Comparison of ENCODE assay signal across 25 cellular contexts in the genomic region with DNA sequence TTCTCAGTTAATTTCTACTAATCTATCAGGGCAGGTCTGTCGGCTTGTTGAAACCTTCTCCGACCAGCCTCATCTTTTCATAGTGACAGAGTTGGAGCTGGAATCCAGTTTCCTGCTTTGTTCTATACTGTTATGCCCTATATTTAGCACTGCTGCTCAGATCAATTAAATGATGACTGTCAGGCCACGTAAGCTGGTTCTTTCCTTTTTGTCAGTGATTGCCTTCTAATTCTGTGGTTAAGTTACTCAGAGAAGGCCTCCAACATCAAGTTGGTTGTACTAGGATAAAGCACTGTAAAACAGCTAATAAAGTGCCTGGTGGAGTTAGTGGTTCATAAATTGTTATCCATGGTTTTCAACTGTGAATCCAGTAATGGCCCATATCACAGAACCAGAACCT.
"Had no signal": no experiment of that assay in that cellular context is flagged by ENCODE, and none has a peak within 500 bp of the region (broad histone marks: within the 10 kb centered on the region; RNA-seq: fewer than 3 reads in every experiment).

No MANE protein-coding gene starts in this region.

- H3K4me3 ChIP-seq: colonic mucosa, esophagus squamous epithelium, right atrium auricular region, skin epidermis, tibial nerve, vagina had no signal

- H3K9me3 ChIP-seq: colonic mucosa, vagina had no signal

- H3K27ac ChIP-seq: colonic mucosa, esophagus squamous epithelium, right atrium auricular region, tibial nerve, vagina, VCaP had no signal

- H3K27me3 Mint-ChIP-seq: activated CD8-positive, alpha-beta memory T cell treated with anti-CD3 and anti-CD28 coated beads, Interleukin-2, amount 10 ng/mL, durations not matched to agents 7 days and 5 days; activated naive CD4-positive, alpha-beta T cell treated with anti-CD3 and anti-CD28 coated beads, Interleukin-2, amount 10 ng/mL, durations not matched to agents 7 days and 5 days; memory B cell; natural killer cell treated with Interleukin-12 subunit alpha and Interleukin-12 subunit beta and Interleukin-15 and Interleukin-18, amount 100 ng/mL, for 72 hours had no signal

- ATAC-seq: activated CD8-positive, alpha-beta memory T cell treated with anti-CD3 and anti-CD28 coated beads, Interleukin-2, amount 10 ng/mL, durations not matched to agents 7 days and 5 days; left ventricle myocardium superior; natural killer cell treated with Interleukin-12 subunit alpha and Interleukin-12 subunit beta and Interleukin-15 and Interleukin-18, amount 100 ng/mL, for 72 hours had no signal

- H3K27ac Mint-ChIP-seq: activated CD8-positive, alpha-beta memory T cell treated with anti-CD3 and anti-CD28 coated beads, Interleukin-2, amount 10 ng/mL, durations not matched to agents 7 days and 5 days; activated naive CD4-positive, alpha-beta T cell treated with anti-CD3 and anti-CD28 coated beads, Interleukin-2, amount 10 ng/mL, durations not matched to agents 7 days and 5 days; activated T-helper 2 cell treated with anti-CD3 and anti-CD28 coated beads, Interferon-gamma antibody, Interleukin-2, Interleukin-4, amounts not matched to agents 10 μg/mL and 5 μg/mL and 100 μg/mL, durations not matched to agents 14 hours and 24 hours and 36 hours; memory B cell; natural killer cell treated with Interleukin-12 subunit alpha and Interleukin-12 subunit beta and Interleukin-15 and Interleukin-18, amount 100 ng/mL, for 72 hours had no signal

- H3K4me3 Mint-ChIP-seq: activated CD8-positive, alpha-beta memory T cell treated with anti-CD3 and anti-CD28 coated beads, Interleukin-2, amount 10 ng/mL, durations not matched to agents 7 days and 5 days; activated naive CD4-positive, alpha-beta T cell treated with anti-CD3 and anti-CD28 coated beads, Interleukin-2, amount 10 ng/mL, durations not matched to agents 7 days and 5 days; memory B cell; natural killer cell treated with Interleukin-12 subunit alpha and Interleukin-12 subunit beta and Interleukin-15 and Interleukin-18, amount 100 ng/mL, for 72 hours had no signal

- DNase-seq: activated CD4-positive, alpha-beta T cell treated with anti-CD3 and anti-CD28 coated beads for 1 hour; activated CD4-positive, alpha-beta T cell treated with anti-CD3 and anti-CD28 coated beads, Interleukin-2, amount 50 U/mL, for 48 hours; activated CD8-positive, alpha-beta memory T cell treated with anti-CD3 and anti-CD28 coated beads, Interleukin-2, amount 10 ng/mL, durations not matched to agents 7 days and 5 days; activated naive CD4-positive, alpha-beta T cell treated with anti-CD3 and anti-CD28 coated beads, Interleukin-2, amount 10 ng/mL, durations not matched to agents 7 days and 5 days; activated T-cell treated with anti-CD3 and anti-CD28 coated beads, Interleukin-2, amount 50 U/mL, for 1 hour; central memory CD4-positive, alpha-beta T cell; colonic mucosa; effector CD4-positive, alpha-beta T cell; esophagus squamous epithelium; foreskin fibroblast; kidney glomerular epithelial cell; left ventricle myocardium superior; posterior cingulate gyrus; stimulated activated CD4-positive, alpha-beta T cell treated with anti-CD3 and anti-CD28 coated beads, Interleukin-4, amount 100 ng/mL, for 24 hours; stimulated activated naive CD4-positive, alpha-beta T cell; substantia nigra; T1000 had no signal

- H3K36me3 ChIP-seq: colonic mucosa, right atrium auricular region, vagina had no signal

- H3K4me1 Mint-ChIP-seq: activated naive CD4-positive, alpha-beta T cell treated with anti-CD3 and anti-CD28 coated beads, Interleukin-2, amount 10 ng/mL, durations not matched to agents 7 days and 5 days had no signal

- H3K4me1 ChIP-seq: colonic mucosa, esophagus squamous epithelium had no signal

- H3K27me3 ChIP-seq: colonic mucosa, esophagus squamous epithelium, right atrium auricular region, tibial nerve, vagina had no signal
